ENCODE assay signal across 1 cellular context in genomic region chr17:65181237-65182061, GRCh38.
TF ChIP-seq lines count a peak whose summit lies in the region.

No MANE protein-coding gene starts in this region.

TF ChIP-seq in GM23338, 12 proteins besides CTCF, POLR2A, EP300 and RAD21 (continued from another document):
- no peak for TF ChIP-seq ZNF462 (CRISPR knock-in tag; IDR thresholded peaks at IDR 0.05)
- TF ChIP-seq EZH2 (IDR thresholded peaks at IDR 0.05; ENCODE audit: low read depth, unreplicated experiment): no peak
- no peak for TF ChIP-seq ZNF114 (CRISPR knock-in tag; IDR thresholded peaks at IDR 0.05)
- TF ChIP-seq STAT1 (IDR thresholded peaks at IDR 0.05; ENCODE audit: unreplicated experiment): no peak
- no peak for TF ChIP-seq JUNB (IDR thresholded peaks at IDR 0.05; ENCODE audit: unreplicated experiment)
- no peak for TF ChIP-seq NANOG (IDR thresholded peaks at IDR 0.05; ENCODE audit: borderline replicate concordance)
